22 cellular contexts compared by ENCODE assay signal in genomic region chr2:120745420-120746178, GRCh38. TPM values are rescaled to one million over a fixed set of nuclear protein-coding genes. Genes with fewer than 3 reads are reported as not detected.
DNase-seq lines count a peak whose midpoint lies in the region; ATAC-seq and TF ChIP-seq lines count a peak whose summit lies in the region.
"Had no signal": no experiment of that assay in that cellular context is flagged by ENCODE, and none has a peak within 500 bp of the region (broad histone marks: within the 10 kb centered on the region; RNA-seq: fewer than 3 reads in every experiment).

No MANE protein-coding gene starts in this region.

- DNase-seq in GM23338 (ENCODE audit: low spot score) (no peak), lung (ENCODE audit: low spot score) (peak; percentile 22), NCI-H1930 (lab: John Stamatoyannopoulos, UW) (no peak), immature natural killer cell (no peak)
- peak; percentile 3 for DNase-seq in activated T-helper 2 cell treated with anti-CD3 and anti-CD28 coated beads, Interferon-gamma antibody, Interleukin-2, Interleukin-4, amounts not matched to agents 10 μg/mL and 5 μg/mL and 100 μg/mL, durations not matched to agents 14 hours and 24 hours and 36 hours (ENCODE audit: low spot score)
- DNase-seq in stimulated activated CD8-positive, alpha-beta memory T cell treated with anti-CD3 and anti-CD28 coated beads, Interleukin-4, amount 100 ng/mL, for 48 hours = peak; percentile 10
- DNase-seq: CD4-positive, CD25-positive, alpha-beta regulatory T cell; COR-L47; DND-41; HCEC 1CT; NCI-H1105; NCI-H2081; NCI-H2171; NCI-H345; NCI-H774; NK-92 treated with Interleukin-12 subunit alpha and Interleukin-12 subunit beta, amount 100 ng/mL, for 24 hours; SHP77 treated with DMSO at 0.1 percent for 48 hours had no signal

- H3K27me3 Mint-ChIP-seq in GM23338 (ENCODE audit: insufficient read depth, low read depth, poor library complexity) (peaks cover 10% of the 10 kb centered on the region), immature natural killer cell (ENCODE audit: low read depth in 3 of 3) (peaks cover 7 to 16% (median 10%) of the 10 kb centered on the region in 3 donors)
- peaks cover 37% of the 10 kb centered on the region for H3K27me3 Mint-ChIP-seq in activated T-helper 2 cell treated with anti-CD3 and anti-CD28 coated beads, Interferon-gamma antibody, Interleukin-2, Interleukin-4, amounts not matched to agents 10 μg/mL and 5 μg/mL and 100 μg/mL, durations not matched to agents 14 hours and 24 hours and 36 hours (ENCODE audit: low read depth)

- H3K9me2 ChIP-seq in GM23338 (ENCODE audit: insufficient read depth) = peaks cover 9% of the 10 kb centered on the region; the same call in 1 of the 2 replicates

- peaks cover 0 to 9% of the 10 kb centered on the region in 2 donors for H3K9me3 ChIP-seq in lung (ENCODE audit: control insufficient read depth in 2 of 2, insufficient read depth in 1 of 2, low read length in 1 of 2)

- 91 to 94% methylated on average over 7 of the region's 7 CpGs for WGBS in lung, 2 donors

- H3K27ac ChIP-seq in GM23338 (ENCODE audit: low read depth) (0 out of 2 replicates have a peak overlapping the region, but pooled peaks have one; percentile 39), lung (ENCODE audit: low read depth in 1 of 2, low read length in 1 of 2) (no peak overlapping the region)
- H3K27ac ChIP-seq: RWPE1, SK-N-MC had no signal

- no peak overlapping the region for H3K4me3 ChIP-seq in GM23338
- H3K4me3 ChIP-seq in lung = no peak overlapping the region
- H3K4me3 ChIP-seq: GM12878, SK-N-MC had no signal

- H3K9me3 Mint-ChIP-seq in GM23338 = no peaks in the 10 kb centered on the region
- H3K9me3 Mint-ChIP-seq in activated T-helper 2 cell treated with anti-CD3 and anti-CD28 coated beads, Interferon-gamma antibody, Interleukin-2, Interleukin-4, amounts not matched to agents 10 μg/mL and 5 μg/mL and 100 μg/mL, durations not matched to agents 14 hours and 24 hours and 36 hours = no peaks in the 10 kb centered on the region
- H3K9me3 Mint-ChIP-seq in immature natural killer cell = no peaks in the 10 kb centered on the region

- no peak overlapping the region for H2AFZ ChIP-seq in GM23338

- TF ChIP-seq CTCF in GM23338 (conservative IDR thresholded peaks at IDR 0.05; ENCODE audit: low read depth in 2 of 2) (no peak), lung (IDR thresholded peaks at IDR 0.05; ENCODE audit: control extremely low read depth, extremely low read depth) (no peak)

- H3K4me1 Mint-ChIP-seq in GM23338 = peaks cover 84% of the 10 kb centered on the region
- H3K4me1 Mint-ChIP-seq in activated T-helper 2 cell treated with anti-CD3 and anti-CD28 coated beads, Interferon-gamma antibody, Interleukin-2, Interleukin-4, amounts not matched to agents 10 μg/mL and 5 μg/mL and 100 μg/mL, durations not matched to agents 14 hours and 24 hours and 36 hours (ENCODE audit: low read depth) = no peaks in the 10 kb centered on the region
- H3K4me1 Mint-ChIP-seq in immature natural killer cell = no peaks in the 10 kb centered on the region
- H3K4me1 Mint-ChIP-seq: CD4-positive, CD25-positive, alpha-beta regulatory T cell; IgD-negative memory B cell had no signal

- peaks cover 61% of the 10 kb centered on the region for H4K20me1 ChIP-seq in GM23338 (replicated peaks; ENCODE audit: insufficient read depth)

- H3K36me3 Mint-ChIP-seq in GM23338 (ENCODE audit: low read depth) (no peaks in the 10 kb centered on the region; the same call in 2 of the 3 replicates), immature natural killer cell (no peaks in the 10 kb centered on the region)
- H3K36me3 Mint-ChIP-seq in activated T-helper 2 cell treated with anti-CD3 and anti-CD28 coated beads, Interferon-gamma antibody, Interleukin-2, Interleukin-4, amounts not matched to agents 10 μg/mL and 5 μg/mL and 100 μg/mL, durations not matched to agents 14 hours and 24 hours and 36 hours (ENCODE audit: low read depth) = no peaks in the 10 kb centered on the region
- H3K36me3 Mint-ChIP-seq: CD4-positive, CD25-positive, alpha-beta regulatory T cell; IgD-negative memory B cell had no signal

- no peak overlapping the region for H3K4me3 Mint-ChIP-seq in GM23338
- H3K4me3 Mint-ChIP-seq in activated T-helper 2 cell treated with anti-CD3 and anti-CD28 coated beads, Interferon-gamma antibody, Interleukin-2, Interleukin-4, amounts not matched to agents 10 μg/mL and 5 μg/mL and 100 μg/mL, durations not matched to agents 14 hours and 24 hours and 36 hours (ENCODE audit: low read depth) = no peak overlapping the region
- H3K4me3 Mint-ChIP-seq in immature natural killer cell = no peak overlapping the region
- H3K4me3 Mint-ChIP-seq: CD4-positive, CD25-positive, alpha-beta regulatory T cell; IgD-negative memory B cell had no signal

- peaks cover 20% of the 10 kb centered on the region for H3F3A ChIP-seq in GM23338 (replicated peaks; ENCODE audit: low read depth)

- H3K79me2 ChIP-seq in GM23338 (replicated peaks; ENCODE audit: insufficient read depth) = peaks cover 99% of the 10 kb centered on the region

- H3K36me3 ChIP-seq in GM23338 (ENCODE audit: insufficient read depth) (no peaks in the 10 kb centered on the region), lung (ENCODE audit: control insufficient read depth in 2 of 2, insufficient read depth in 2 of 2, low read length in 2 of 2) (no peaks in the 10 kb centered on the region)

- no peak overlapping the region for H3K4me2 ChIP-seq in GM23338

- intact Hi-C loops in activated T-helper 2 cell treated with anti-CD3 and anti-CD28 coated beads, Interferon-gamma antibody, Interleukin-2, Interleukin-4, amounts not matched to agents 10 μg/mL and 5 μg/mL and 100 μg/mL, durations not matched to agents 14 hours and 24 hours and 36 hours (cut with micrococcal nuclease) = no loop called here

- ATAC-seq in GM23338 (no peak), lung (ENCODE audit: insufficient read depth, low FRiP score) (no peak), HG03196 (IDR thresholded peaks at IDR 0.05; ENCODE audit: unreplicated experiment) (no peak)
- ATAC-seq: GM12878 had no signal

- no peak overlapping the region for H3K27ac Mint-ChIP-seq in GM23338
- H3K27ac Mint-ChIP-seq in activated T-helper 2 cell treated with anti-CD3 and anti-CD28 coated beads, Interferon-gamma antibody, Interleukin-2, Interleukin-4, amounts not matched to agents 10 μg/mL and 5 μg/mL and 100 μg/mL, durations not matched to agents 14 hours and 24 hours and 36 hours = no peak overlapping the region
- no peak overlapping the region for H3K27ac Mint-ChIP-seq in immature natural killer cell
- H3K27ac Mint-ChIP-seq: CD4-positive, CD25-positive, alpha-beta regulatory T cell; IgD-negative memory B cell had no signal

- H3K4me1 ChIP-seq in GM23338 (ENCODE audit: insufficient read depth) (peaks cover 80% of the 10 kb centered on the region), lung (ENCODE audit: control insufficient read depth in 2 of 2, insufficient read depth in 2 of 2, low read length in 2 of 2) (peaks cover 0 to 5% of the 10 kb centered on the region in 2 donors)

- H3K27me3 ChIP-seq in GM23338 (ENCODE audit: insufficient read depth) = no peaks in the 10 kb centered on the region
- H3K27me3 ChIP-seq in lung (ENCODE audit: control insufficient read depth, insufficient read depth) = peaks cover 8% of the 10 kb centered on the region

TF ChIP-seq in GM23338, 12 proteins besides CTCF, POLR2A, EP300 and RAD21 (continues in another document):
- no peak for TF ChIP-seq EZH2 (IDR thresholded peaks at IDR 0.05; ENCODE audit: low read depth, unreplicated experiment)
- no peak for TF ChIP-seq ETS1 (IDR thresholded peaks at IDR 0.05)

RNA-seq across cellular contexts. Expression of gene GLI2, which starts 9.9 kb away (rescaled TPM):
- 41.7 and 53.6 TPM in 2 replicates for total RNA-seq in GM23338 (2014; rRNA removed; shearing (Covaris generic))
- polyA plus RNA-seq in GM23338 (2016; fragmentation: Nextera tagmentation; extraction: Ambion mirVana) = 57.0 and 67.1 TPM in 2 replicates
- total RNA-seq in activated T-helper 2 cell treated with anti-CD3 and anti-CD28 coated beads, Interferon-gamma antibody, Interleukin-2, Interleukin-4, amounts not matched to agents 10 μg/mL and 5 μg/mL and 100 μg/mL, durations not matched to agents 14 hours and 24 hours and 36 hours = 0.07 TPM in 1 of 2 replicates, not detected in the other
- total RNA-seq in lung = 1 to 10 TPM; 5.8 to 9.2 TPM
- 1 to 10 TPM; 1.1 TPM for polyA plus RNA-seq in lung
- polyA plus RNA-seq in immature natural killer cell = not detected
- total RNA-seq: CD4-positive, CD25-positive, alpha-beta regulatory T cell; GM12878 had no signal
- polyA plus RNA-seq: CD4-positive, CD25-positive, alpha-beta regulatory T cell; IgD-negative memory B cell had no signal

Comparison
In these comparisons a context has a peak if more than half of its experiments do, and no peak if none do; other contexts are left out.
1. DNase-seq: peak in activated T-helper 2 cell treated with anti-CD3 and anti-CD28 coated beads, Interferon-gamma antibody, Interleukin-2, Interleukin-4, amounts not matched to agents 10 μg/mL and 5 μg/mL and 100 μg/mL, durations not matched to agents 14 hours and 24 hours and 36 hours (single experiment), lung (single experiment) and stimulated activated CD8-positive, alpha-beta memory T cell treated with anti-CD3 and anti-CD28 coated beads, Interleukin-4, amount 100 ng/mL, for 48 hours (single experiment); none in GM23338 (single experiment), NCI-H1930 (0 of 2) and immature natural killer cell (0 of 3).